12 cellular contexts compared by ENCODE assay signal in genomic region chr10:7520496-7521485, GRCh38.
DNase-seq lines count a peak whose midpoint lies in the region; ATAC-seq and TF ChIP-seq lines count a peak whose summit lies in the region.
"Had no signal": no experiment of that assay in that cellular context is flagged by ENCODE, and none has a peak within 500 bp of the region (broad histone marks: within the 10 kb centered on the region; RNA-seq: fewer than 3 reads in every experiment).

No MANE protein-coding gene starts in this region.

- peaks cover 0 to 4% of the 10 kb centered on the region in 2 donors for H3K4me1 ChIP-seq in naive thymus-derived CD4-positive, alpha-beta T cell (ENCODE audit: control insufficient read depth in 2 of 2, insufficient read depth in 2 of 2, low read length in 2 of 2)

- POLR2A ChIA-PET in naive thymus-derived CD4-positive, alpha-beta T cell (lab: Charles Lee): interaction anchor here (1.1 kb wide), 1 partner anchor 12 kb away, joined by 4 read pairs; no protein-coding TSS in a partner anchor

- intact Hi-C loops in naive thymus-derived CD4-positive, alpha-beta T cell (cut with micrococcal nuclease): loop anchor here in 1 of 2 donors (10.0 kb wide), 1 partner anchor 954 kb away; no protein-coding TSS in a partner anchor

- peak; percentile 89 for ATAC-seq in GM19452 (IDR thresholded peaks at IDR 0.05; ENCODE audit: unreplicated experiment)
- peak; percentile 69 for ATAC-seq in HG03066 (IDR thresholded peaks at IDR 0.05; ENCODE audit: low read depth, unreplicated experiment)
- ATAC-seq in T-helper 17 cell: no peak
- ATAC-seq in naive thymus-derived CD4-positive, alpha-beta T cell: no peak
- ATAC-seq: activated CD8-positive, alpha-beta memory T cell treated with anti-CD3 and anti-CD28 coated beads, Interleukin-2, amount 10 ng/mL, durations not matched to agents 7 days and 5 days had no signal

- H3K4me1 Mint-ChIP-seq in T-helper 17 cell: peaks cover 19% of the 10 kb centered on the region
- H3K4me1 Mint-ChIP-seq in naive thymus-derived CD4-positive, alpha-beta T cell: peaks cover 15 to 59% (median 27%) of the 10 kb centered on the region in 7 donors

- in situ Hi-C loops in GM13977 (cut with MboI; ENCODE audit: low pct_unique_long_range_greater_than_20kb, low sequenced_read_pairs, unreplicated experiment): no loop called here

- peak; percentile 46 for DNase-seq in GM13977 (ENCODE audit: low spot score)
- DNase-seq in T-helper 17 cell: no peak
- no peak for DNase-seq in effector CD4-positive, alpha-beta T cell
- DNase-seq in naive thymus-derived CD4-positive, alpha-beta T cell: no peak
- DNase-seq in NCI-H1436 treated with DMSO at 0.1 percent for 48 hours (lab: John Stamatoyannopoulos, UW): no peak
- no peak for DNase-seq in DMS114 treated with DMSO at 0.1 percent for 48 hours (lab: John Stamatoyannopoulos, UW; ENCODE audit: unreplicated experiment)
- DNase-seq: activated CD8-positive, alpha-beta memory T cell treated with anti-CD3 and anti-CD28 coated beads, Interleukin-2, amount 10 ng/mL, durations not matched to agents 7 days and 5 days; DMS 273 treated with DMSO at 0.1 percent for 48 hours; H7; NCI-H187 had no signal

- H3K36me3 ChIP-seq in naive thymus-derived CD4-positive, alpha-beta T cell (ENCODE audit: control insufficient read depth in 2 of 3, insufficient read depth in 3 of 3, low read length in 3 of 3): no peaks in the 10 kb centered on the region

- peaks cover 6% of the 10 kb centered on the region for H3K27me3 Mint-ChIP-seq in T-helper 17 cell
- peaks cover 0 to 3% (median 0%) of the 10 kb centered on the region in 5 donors for H3K27me3 Mint-ChIP-seq in naive thymus-derived CD4-positive, alpha-beta T cell

- no peak for TF ChIP-seq CTCF in GM13977 (IDR thresholded peaks at IDR 0.05; ENCODE audit: extremely low read depth, insufficient read depth, missing control alignments)

- no peaks in the 10 kb centered on the region for H3K9me3 ChIP-seq in T-helper 17 cell (ENCODE audit: control insufficient read depth, low read length, poor library complexity, severe bottlenecking)
- H3K9me3 ChIP-seq in naive thymus-derived CD4-positive, alpha-beta T cell (ENCODE audit: control insufficient read depth in 2 of 3, low read length in 3 of 3): no peaks in the 10 kb centered on the region

- H3K27me3 ChIP-seq in naive thymus-derived CD4-positive, alpha-beta T cell (ENCODE audit: control insufficient read depth in 2 of 2, insufficient read depth in 2 of 2, low read length in 2 of 2): no peaks in the 10 kb centered on the region

- H3K27ac ChIP-seq in naive thymus-derived CD4-positive, alpha-beta T cell (ENCODE audit: low read depth, low read length): no peak overlapping the region

- peak overlapping the region; percentile 1 for H3K27ac Mint-ChIP-seq in T-helper 17 cell
- H3K27ac Mint-ChIP-seq in naive thymus-derived CD4-positive, alpha-beta T cell: peak overlapping the region in 3 of 9 donors; percentile 9 to 19 (median 10)
- H3K27ac Mint-ChIP-seq: activated CD8-positive, alpha-beta memory T cell treated with anti-CD3 and anti-CD28 coated beads, Interleukin-2, amount 10 ng/mL, durations not matched to agents 7 days and 5 days had no signal

- peaks cover 2% of the 10 kb centered on the region for H3K36me3 Mint-ChIP-seq in T-helper 17 cell (ENCODE audit: low read depth)
- H3K36me3 Mint-ChIP-seq in naive thymus-derived CD4-positive, alpha-beta T cell: peaks cover 0 to 4% (median 0%) of the 10 kb centered on the region in 5 donors

- no peaks in the 10 kb centered on the region for H3K9me3 Mint-ChIP-seq in naive thymus-derived CD4-positive, alpha-beta T cell

- no peak overlapping the region for H3K4me3 Mint-ChIP-seq in T-helper 17 cell
- H3K4me3 Mint-ChIP-seq in naive thymus-derived CD4-positive, alpha-beta T cell: no peak overlapping the region
- H3K4me3 Mint-ChIP-seq: activated CD8-positive, alpha-beta memory T cell treated with anti-CD3 and anti-CD28 coated beads, Interleukin-2, amount 10 ng/mL, durations not matched to agents 7 days and 5 days had no signal

- no peak overlapping the region for H3K4me3 ChIP-seq in naive thymus-derived CD4-positive, alpha-beta T cell (ENCODE audit: low read length)

- CTCF ChIA-PET in naive thymus-derived CD4-positive, alpha-beta T cell (lab: Charles Lee): interaction anchor here (0.7 kb wide), 1 partner anchor 167 kb away, joined by 4 read pairs; no protein-coding TSS in a partner anchor

Comparison
In these comparisons a context has a peak if more than half of its experiments do, and no peak if none do; other contexts are left out.
1. ATAC-seq: peak in GM19452 (single experiment) and HG03066 (single experiment); none in T-helper 17 cell (single experiment) and naive thymus-derived CD4-positive, alpha-beta T cell (single experiment).